Comparison of ENCODE assay signal across 15 cellular contexts in genomic region chr6:3210024-3210610, GRCh38. TPM values are rescaled to one million over a fixed set of nuclear protein-coding genes. Genes with fewer than 3 reads are reported as not detected.
A peak's percentile ranks its signal among the peaks of the same experiment; 100 is the strongest.
DNase-seq lines count a peak whose midpoint lies in the region; ATAC-seq, FAIRE-seq and TF ChIP-seq lines count a peak whose summit lies in the region.
"Had no signal": no experiment of that assay in that cellular context is flagged by ENCODE, and none has a peak within 500 bp of the region (broad histone marks: within the 10 kb centered on the region; RNA-seq: fewer than 3 reads in every experiment).

No MANE protein-coding gene starts in this region.

- H3K9me3 Mint-ChIP-seq in activated CD4-positive, alpha-beta memory T cell treated with anti-CD3 and anti-CD28 coated beads for 36 hours = no peaks in the 10 kb centered on the region
- H3K9me3 Mint-ChIP-seq in activated CD4-positive, alpha-beta memory T cell treated with anti-CD3 and anti-CD28 coated beads, Interleukin-2, amount 10 ng/mL, durations not matched to agents 7 days and 5 days = no peaks in the 10 kb centered on the region
- H3K9me3 Mint-ChIP-seq in astrocyte (ENCODE audit: unreplicated experiment) = no peaks in the 10 kb centered on the region
- no peaks in the 10 kb centered on the region for H3K9me3 Mint-ChIP-seq in stimulated activated memory B cell treated with anti-CD40 and anti-IgM and Interleukin-4, amounts not matched to agents 10 μg/mL and 1 μg/mL and 100 μg/mL, for 72 hours

- no peak overlapping the region for H3K4me3 Mint-ChIP-seq in activated CD4-positive, alpha-beta memory T cell treated with anti-CD3 and anti-CD28 coated beads for 36 hours
- no peak overlapping the region for H3K4me3 Mint-ChIP-seq in activated CD4-positive, alpha-beta memory T cell treated with anti-CD3 and anti-CD28 coated beads, Interleukin-2, amount 10 ng/mL, durations not matched to agents 7 days and 5 days
- no peak overlapping the region for H3K4me3 Mint-ChIP-seq in astrocyte (ENCODE audit: unreplicated experiment)
- H3K4me3 Mint-ChIP-seq in stimulated activated memory B cell treated with anti-CD40 and anti-IgM and Interleukin-4, amounts not matched to agents 10 μg/mL and 1 μg/mL and 100 μg/mL, for 72 hours = no peak overlapping the region
- H3K4me3 Mint-ChIP-seq: naive thymus-derived CD8-positive, alpha-beta T cell had no signal

- peak overlapping the region; percentile 81 for H3K4me2 ChIP-seq in astrocyte (ENCODE audit: low read length)

- no peaks in the 10 kb centered on the region for H3K79me2 ChIP-seq in astrocyte (ENCODE audit: insufficient read depth, low read length)

- peak overlapping the region; percentile 80 for H3K27ac ChIP-seq in astrocyte (ENCODE audit: low read depth, low read length)
- H3K27ac ChIP-seq: SK-N-MC, upper lobe of right lung had no signal

- TF ChIP-seq CTCF in astrocyte (IDR thresholded peaks at IDR 0.05; ENCODE audit: insufficient read depth, low read depth, low read length) = no peak

- H3K27me3 ChIP-seq in astrocyte (ENCODE audit: insufficient read depth, low read length) = no peaks in the 10 kb centered on the region
- H3K27me3 ChIP-seq: upper lobe of right lung had no signal

- CTCF ChIA-PET in activated CD4-positive, alpha-beta memory T cell treated with anti-CD3 and anti-CD28 coated beads for 36 hours (lab: Charles Lee) = interaction anchor here (0.7 to 2.7 kb wide), 10 partner anchors 21 to 85 kb away, joined by 3 to 13 read pairs (median 3); partner anchors contain the start of genes PSMG4 and TUBB2A
- CTCF ChIA-PET in activated CD4-positive, alpha-beta memory T cell treated with anti-CD3 and anti-CD28 coated beads, Interleukin-2, amount 10 ng/mL, durations not matched to agents 7 days and 5 days (lab: Charles Lee) = interaction anchor here (1.6 to 2.6 kb wide), 3 partner anchors 9 to 41 kb away, joined by 4 to 9 read pairs (median 5); no protein-coding TSS in a partner anchor

- no peaks in the 10 kb centered on the region for H3K36me3 ChIP-seq in astrocyte (ENCODE audit: insufficient read depth, low read length)
- H3K36me3 ChIP-seq: upper lobe of right lung had no signal

- FAIRE-seq in astrocyte (lab: Jason Lieb, UNC) = no peak
- FAIRE-seq: endometrium had no signal

- H4K20me1 ChIP-seq in astrocyte (ENCODE audit: insufficient read depth, low read length) = no peaks in the 10 kb centered on the region

- peak overlapping the region; percentile 89 for H3K27ac Mint-ChIP-seq in activated CD4-positive, alpha-beta memory T cell treated with anti-CD3 and anti-CD28 coated beads for 36 hours
- no peak overlapping the region for H3K27ac Mint-ChIP-seq in activated CD4-positive, alpha-beta memory T cell treated with anti-CD3 and anti-CD28 coated beads, Interleukin-2, amount 10 ng/mL, durations not matched to agents 7 days and 5 days
- peak overlapping the region; percentile 97 for H3K27ac Mint-ChIP-seq in astrocyte (ENCODE audit: unreplicated experiment)
- peak overlapping the region; percentile 14 for H3K27ac Mint-ChIP-seq in stimulated activated memory B cell treated with anti-CD40 and anti-IgM and Interleukin-4, amounts not matched to agents 10 μg/mL and 1 μg/mL and 100 μg/mL, for 72 hours

- H3K9me3 ChIP-seq in astrocyte (ENCODE audit: insufficient read depth, low read depth, low read length) = no peaks in the 10 kb centered on the region
- H3K9me3 ChIP-seq: upper lobe of right lung had no signal

- H3K9ac ChIP-seq in astrocyte (ENCODE audit: low read length) = peak overlapping the region; percentile 75

- peak; percentile 22 for ATAC-seq in HG02610 (IDR thresholded peaks at IDR 0.05; ENCODE audit: unreplicated experiment)
- peak; percentile 46 for ATAC-seq in stimulated activated memory B cell treated with anti-CD40 and anti-IgM and Interleukin-4, amounts not matched to agents 10 μg/mL and 1 μg/mL and 100 μg/mL, for 72 hours
- ATAC-seq: naive thymus-derived CD8-positive, alpha-beta T cell had no signal

- peaks cover 30% of the 10 kb centered on the region for H3K4me1 Mint-ChIP-seq in activated CD4-positive, alpha-beta memory T cell treated with anti-CD3 and anti-CD28 coated beads for 36 hours (ENCODE audit: low read depth)
- peaks cover 19% of the 10 kb centered on the region for H3K4me1 Mint-ChIP-seq in activated CD4-positive, alpha-beta memory T cell treated with anti-CD3 and anti-CD28 coated beads, Interleukin-2, amount 10 ng/mL, durations not matched to agents 7 days and 5 days
- H3K4me1 Mint-ChIP-seq in astrocyte (ENCODE audit: low read depth, unreplicated experiment) = peaks cover 31% of the 10 kb centered on the region
- H3K4me1 Mint-ChIP-seq in stimulated activated memory B cell treated with anti-CD40 and anti-IgM and Interleukin-4, amounts not matched to agents 10 μg/mL and 1 μg/mL and 100 μg/mL, for 72 hours = peaks cover 36% of the 10 kb centered on the region

- no peak overlapping the region for H2AFZ ChIP-seq in astrocyte (ENCODE audit: low read depth, low read length)

- intact Hi-C loops in activated CD4-positive, alpha-beta memory T cell treated with anti-CD3 and anti-CD28 coated beads for 36 hours (cut with micrococcal nuclease) = no loop called here

- H3K36me3 Mint-ChIP-seq in activated CD4-positive, alpha-beta memory T cell treated with anti-CD3 and anti-CD28 coated beads for 36 hours = no peaks in the 10 kb centered on the region
- no peaks in the 10 kb centered on the region for H3K36me3 Mint-ChIP-seq in activated CD4-positive, alpha-beta memory T cell treated with anti-CD3 and anti-CD28 coated beads, Interleukin-2, amount 10 ng/mL, durations not matched to agents 7 days and 5 days (ENCODE audit: low read depth)
- H3K36me3 Mint-ChIP-seq in astrocyte (ENCODE audit: low read depth, unreplicated experiment) = peaks cover 1% of the 10 kb centered on the region
- H3K36me3 Mint-ChIP-seq in stimulated activated memory B cell treated with anti-CD40 and anti-IgM and Interleukin-4, amounts not matched to agents 10 μg/mL and 1 μg/mL and 100 μg/mL, for 72 hours = no peaks in the 10 kb centered on the region
- H3K36me3 Mint-ChIP-seq: naive thymus-derived CD8-positive, alpha-beta T cell had no signal

- peaks cover 44% of the 10 kb centered on the region for H3K4me1 ChIP-seq in astrocyte (ENCODE audit: insufficient read depth, low read length)
- H3K4me1 ChIP-seq: upper lobe of right lung had no signal

- DNase-seq in activated CD4-positive, alpha-beta memory T cell treated with anti-CD3 and anti-CD28 coated beads for 36 hours = no peak
- DNase-seq in activated CD4-positive, alpha-beta memory T cell treated with anti-CD3 and anti-CD28 coated beads, Interleukin-2, amount 10 ng/mL, durations not matched to agents 7 days and 5 days = no peak
- DNase-seq in astrocyte (ENCODE audit: low read depth) (no peak), NCI-H1105 (lab: John Stamatoyannopoulos, UW) (no peak), activated T-cell treated with anti-CD3 and anti-CD28 coated beads for 4 hours (no peak), NCI-H446 (lab: John Stamatoyannopoulos, UW) (no peak)
- DNase-seq: activated effector memory CD4-positive, alpha-beta T cell treated with Interleukin-2 at 50 U/mL for 16 hours; DMS79; naive thymus-derived CD8-positive, alpha-beta T cell; NCI-H2029; upper lobe of right lung had no signal

- H3K27me3 Mint-ChIP-seq in activated CD4-positive, alpha-beta memory T cell treated with anti-CD3 and anti-CD28 coated beads for 36 hours = peaks cover 16% of the 10 kb centered on the region
- H3K27me3 Mint-ChIP-seq in activated CD4-positive, alpha-beta memory T cell treated with anti-CD3 and anti-CD28 coated beads, Interleukin-2, amount 10 ng/mL, durations not matched to agents 7 days and 5 days = peaks cover 11% of the 10 kb centered on the region
- no peaks in the 10 kb centered on the region for H3K27me3 Mint-ChIP-seq in astrocyte (ENCODE audit: low read depth, unreplicated experiment)
- H3K27me3 Mint-ChIP-seq in stimulated activated memory B cell treated with anti-CD40 and anti-IgM and Interleukin-4, amounts not matched to agents 10 μg/mL and 1 μg/mL and 100 μg/mL, for 72 hours = peaks cover 23% of the 10 kb centered on the region

- H3K4me3 ChIP-seq in astrocyte (ENCODE audit: insufficient read depth, low read depth, low read length) = no peak overlapping the region
- H3K4me3 ChIP-seq: SK-N-MC, upper lobe of right lung had no signal

- POLR2A ChIA-PET in activated CD4-positive, alpha-beta memory T cell treated with anti-CD3 and anti-CD28 coated beads for 36 hours (lab: Charles Lee) = interaction anchor here (1.0 to 2.9 kb wide), 3 partner anchors 48 to 446 kb away, joined by 4 to 10 read pairs (median 9); partner anchors contain the start of gene TUBB2A
- POLR2A ChIA-PET in activated CD4-positive, alpha-beta memory T cell treated with anti-CD3 and anti-CD28 coated beads, Interleukin-2, amount 10 ng/mL, durations not matched to agents 7 days and 5 days (lab: Charles Lee) = no interaction called here

RNA-seq across cellular contexts. Expression of gene TUBB2B, which starts 17.3 kb away (rescaled TPM):
- under 1 TPM in 1 of 2 experiments, not detected in 1; 0.29 TPM for total RNA-seq in activated CD4-positive, alpha-beta memory T cell treated with anti-CD3 and anti-CD28 coated beads for 36 hours
- total RNA-seq in activated CD4-positive, alpha-beta memory T cell treated with anti-CD3 and anti-CD28 coated beads, Interleukin-2, amount 10 ng/mL, durations not matched to agents 7 days and 5 days = not detected
- total RNA-seq in astrocyte = 124 and 144 TPM in 2 replicates
- total RNA-seq: naive thymus-derived CD8-positive, alpha-beta T cell had no signal

RNA-seq across cellular contexts. Expression of gene PSMG4, which starts 48.6 kb away (rescaled TPM):
- total RNA-seq in activated CD4-positive, alpha-beta memory T cell treated with anti-CD3 and anti-CD28 coated beads for 36 hours = 10 to 100 TPM; 24.2 to 25.2 TPM
- 10 to 100 TPM; 19.8 to 21.4 TPM for total RNA-seq in activated CD4-positive, alpha-beta memory T cell treated with anti-CD3 and anti-CD28 coated beads, Interleukin-2, amount 10 ng/mL, durations not matched to agents 7 days and 5 days
- total RNA-seq in astrocyte = 22.2 and 23.4 TPM in 2 replicates

RNA-seq across cellular contexts. Expression of gene TUBB2A, which starts 52.8 kb away (rescaled TPM):
- 1 to 10 TPM; 4.2 to 4.6 TPM for total RNA-seq in activated CD4-positive, alpha-beta memory T cell treated with anti-CD3 and anti-CD28 coated beads for 36 hours
- total RNA-seq in activated CD4-positive, alpha-beta memory T cell treated with anti-CD3 and anti-CD28 coated beads, Interleukin-2, amount 10 ng/mL, durations not matched to agents 7 days and 5 days = 1 to 10 TPM; 2.5 to 3.6 TPM
- 390 and 401 TPM in 2 replicates for total RNA-seq in astrocyte

Comparison
In these comparisons a context has a peak if more than half of its experiments do, and no peak if none do; other contexts are left out.
1. RNA of gene TUBB2B, which starts 17.3 kb away (total RNA-seq): 124 to 144 TPM in astrocyte; 0.29 TPM in activated CD4-positive, alpha-beta memory T cell treated with anti-CD3 and anti-CD28 coated beads for 36 hours and not detected in activated CD4-positive, alpha-beta memory T cell treated with anti-CD3 and anti-CD28 coated beads, Interleukin-2, amount 10 ng/mL, durations not matched to agents 7 days and 5 days; every median in the first group is over 10 times any median in the second.
2. RNA of gene TUBB2A, which starts 52.8 kb away (total RNA-seq): 390 to 401 TPM in astrocyte; 4.2 to 4.6 TPM in activated CD4-positive, alpha-beta memory T cell treated with anti-CD3 and anti-CD28 coated beads for 36 hours and 2.5 to 3.6 TPM in activated CD4-positive, alpha-beta memory T cell treated with anti-CD3 and anti-CD28 coated beads, Interleukin-2, amount 10 ng/mL, durations not matched to agents 7 days and 5 days; every median in the first group is over 10 times any median in the second.